Comparison of ENCODE assay signal across 9 cellular contexts in genomic region chr9:125513634-125514413, GRCh38.
DNase-seq lines count a peak whose midpoint lies in the region; ATAC-seq, FAIRE-seq and TF ChIP-seq lines count a peak whose summit lies in the region.
"Had no signal": no experiment of that assay in that cellular context is flagged by ENCODE, and none has a peak within 500 bp of the region (broad histone marks: within the 10 kb centered on the region; RNA-seq: fewer than 3 reads in every experiment).

No MANE protein-coding gene starts in this region.

- TF ChIP-seq EP300 in GM12878 (IDR thresholded peaks at IDR 0.05; ENCODE audit: borderline replicate concordance in 1 of 2, control insufficient read depth in 1 of 2, low read depth in 2 of 2, low read length in 2 of 2), result no peak

- H3K27ac ChIP-seq in KMS-11, result peak overlapping the region; percentile 87
- H3K27ac ChIP-seq in GM12878 (ENCODE audit: control insufficient read depth, insufficient read depth), result peak overlapping the region; percentile 67
- H3K27ac ChIP-seq in right lobe of liver, result peak overlapping the region; percentile 58 to 75 (median 67)
- H3K27ac ChIP-seq in spleen, result peak overlapping the region in 3 of 8 donors; percentile 2 to 49 (median 12)
- H3K27ac ChIP-seq: SK-N-MC had no signal

- SMC1A ChIA-PET in GM12878 (lab: Charles Lee; ENCODE audit: uncharacterized antibody, unreplicated experiment), result interaction anchor here (0.6 to 5.4 kb wide), 21 partner anchors 13 to 299 kb away, joined by 3 to 88 read pairs (median 4); no protein-coding TSS in a partner anchor

- RAD21 ChIA-PET in GM12878 (lab: Charles Lee; ENCODE audit: unreplicated experiment), result interaction anchor here (0.8 to 2.4 kb wide), 11 partner anchors 8 to 192 kb away, joined by 3 to 23 read pairs (median 3); no protein-coding TSS in a partner anchor

- H3K4me1 ChIP-seq in KMS-11 (ENCODE audit: low read depth, poor library complexity, severe bottlenecking) (peaks cover 25% of the 10 kb centered on the region), GM12878 (ENCODE audit: control insufficient read depth, insufficient read depth, low read length) (peaks cover 15% of the 10 kb centered on the region), right lobe of liver (peaks cover 0 to 20% (median 2%) of the 10 kb centered on the region in 4 donors), spleen (peaks cover 0 to 23% (median 6%) of the 10 kb centered on the region in 6 donors)

- H4K20me1 ChIP-seq in KMS-11 (ENCODE audit: insufficient read depth), result no peaks in the 10 kb centered on the region
- no peaks in the 10 kb centered on the region for H4K20me1 ChIP-seq in GM12878 (ENCODE audit: control insufficient read depth, insufficient read depth)

- H3K4me2 ChIP-seq in KMS-11 (peak overlapping the region; percentile 95), GM12878 (ENCODE audit: control insufficient read depth, insufficient read depth) (peak overlapping the region; percentile 91)

- peak overlapping the region; percentile 70 for H3K9ac ChIP-seq in KMS-11
- H3K9ac ChIP-seq in GM12878 (ENCODE audit: control insufficient read depth, insufficient read depth, low read length), result 0 out of 2 replicates have a peak overlapping the region, but pooled peaks have one; percentile 20

- no peak for TF ChIP-seq RAD21 in GM12878 (IDR thresholded peaks at IDR 0.05; ENCODE audit: insufficient read depth, low read depth, low read length)

- no peak for TF ChIP-seq POLR2A in GM12892 (IDR thresholded peaks at IDR 0.05; ENCODE audit: low read depth, low read length)
- TF ChIP-seq POLR2A in GM12878 (IDR thresholded peaks at IDR 0.05; ENCODE audit: low read depth, low read length), result no peak
- no peak for TF ChIP-seq POLR2A in right lobe of liver (IDR thresholded peaks at IDR 0.05)
- TF ChIP-seq POLR2A in spleen (IDR thresholded peaks at IDR 0.05), result no peak

- H3K4me3 Mint-ChIP-seq in endothelial cell (ENCODE audit: unreplicated experiment), result no peak overlapping the region

- H3K9me3 ChIP-seq in GM12878 (replicated peaks; ENCODE audit: control insufficient read depth, insufficient read depth, low read length) (no peaks in the 10 kb centered on the region), right lobe of liver (no peaks in the 10 kb centered on the region), spleen (no peaks in the 10 kb centered on the region)

- H3K36me3 ChIP-seq in KMS-11 (ENCODE audit: insufficient read depth) (no peaks in the 10 kb centered on the region), GM12878 (ENCODE audit: control insufficient read depth in 2 of 2, insufficient read depth in 2 of 2, low read length in 1 of 2) (peaks cover 3 to 4% of the 10 kb centered on the region in 2 experiments), right lobe of liver (no peaks in the 10 kb centered on the region), spleen (peaks cover 0 to 7% (median 0%) of the 10 kb centered on the region in 6 donors)

- peaks cover 2% of the 10 kb centered on the region for H3K27me3 Mint-ChIP-seq in endothelial cell (ENCODE audit: unreplicated experiment)

- peak; percentile 78 for FAIRE-seq in GM12892 (lab: Jason Lieb, UNC)
- peak; percentile 86 for FAIRE-seq in GM12878 (lab: Jason Lieb, UNC)

- intact Hi-C loops in GM12878 (cut with micrococcal nuclease; ENCODE audit: unreplicated experiment), result no loop called here
- intact Hi-C loops in right lobe of liver (cut with DNase I), result no loop called here
- intact Hi-C loops in spleen (cut with DNase I; ENCODE audit: low total_unique reads), result no loop called here

- CTCF ChIA-PET in GM12878 (lab: Yijun Ruan, JAX), result interaction anchor here (0.6 to 3.1 kb wide), 17 partner anchors 8 to 445 kb away, joined by 3 to 20 read pairs (median 3); no protein-coding TSS in a partner anchor

- no peaks in the 10 kb centered on the region for H3K79me2 ChIP-seq in KMS-11 (ENCODE audit: insufficient read depth, low read depth)
- peaks cover 7% of the 10 kb centered on the region for H3K79me2 ChIP-seq in GM12878 (ENCODE audit: control insufficient read depth, insufficient read depth, low read length)

- H3K4me1 Mint-ChIP-seq in endothelial cell (ENCODE audit: unreplicated experiment), result no peaks in the 10 kb centered on the region

- ATAC-seq in GM21619 (IDR thresholded peaks at IDR 0.05; ENCODE audit: unreplicated experiment) (peak; percentile 95), GM12878 (peak; percentile 99), right lobe of liver (peak; percentile 92 to 98 (median 94))

- DNase-seq in GM12892 (ENCODE audit: insufficient read length) (peak; percentile 41), GM12878 (ENCODE audit: low read depth, low spot score) (peak; percentile 59), right lobe of liver (peak; percentile 58 to 72 (median 58)), endothelial cell (ENCODE audit: low spot score) (no peak), NCI-H2029 (lab: John Stamatoyannopoulos, UW) (no peak), spleen (no peak)

- BruUV-seq in GM12878 (replicated peaks; lab: Mats Ljungman, UMichigan), result no TSS peak

- no peak for TF ChIP-seq CTCF in KMS-11 (conservative IDR thresholded peaks at IDR 0.05; ENCODE audit: low read depth, low read length)
- no peak for TF ChIP-seq CTCF in GM12878 (IDR thresholded peaks at IDR 0.05 in 2 of 3, conservative IDR thresholded peaks at IDR 0.05 in 1 of 3; ENCODE audit: control insufficient read depth in 2 of 3, extremely low read depth in 1 of 3, insufficient read depth in 1 of 3, low read depth in 3 of 3, low read length in 3 of 3)
- no peak for TF ChIP-seq CTCF in right lobe of liver (IDR thresholded peaks at IDR 0.05)
- TF ChIP-seq CTCF in endothelial cell (IDR thresholded peaks at IDR 0.05; ENCODE audit: unreplicated experiment), result no peak
- no peak for TF ChIP-seq CTCF in spleen (IDR thresholded peaks at IDR 0.05 in 8 of 11, conservative IDR thresholded peaks at IDR 0.05 in 3 of 11)

- no peaks in the 10 kb centered on the region for H3K27me3 ChIP-seq in KMS-11 (ENCODE audit: insufficient read depth, low read depth)
- no peaks in the 10 kb centered on the region for H3K27me3 ChIP-seq in GM12878 (replicated peaks in 1 of 2; ENCODE audit: control insufficient read depth in 2 of 2, insufficient read depth in 2 of 2, low read length in 1 of 2)
- H3K27me3 ChIP-seq in right lobe of liver, result no peaks in the 10 kb centered on the region
- no peaks in the 10 kb centered on the region for H3K27me3 ChIP-seq in spleen (replicated peaks in 1 of 7)

- 16% methylated on average over 14 of the region's 14 CpGs for WGBS in GM12878 (ENCODE audit: insufficient coverage, insufficient replicate concordance, low lambda C conversion rate, missing lambda C conversion rate)
- WGBS in right lobe of liver (ENCODE audit: insufficient coverage, low coverage, low lambda C conversion rate, missing lambda C conversion rate), result 52% methylated on average over 8 of the region's 14 CpGs
- 68 to 82% (median 72%) methylated on average over 14 of the region's 14 CpGs for WGBS in spleen, 5 donors

- POLR2A ChIA-PET in GM12878 (lab: Charles Lee), result interaction anchor here (0.6 to 2.4 kb wide), 5 partner anchors 10 to 318 kb away, joined by 3 to 13 read pairs (median 4); no protein-coding TSS in a partner anchor

- H3K9me3 Mint-ChIP-seq in endothelial cell (ENCODE audit: unreplicated experiment), result no peaks in the 10 kb centered on the region

- H3K4me3 ChIP-seq in KMS-11 (IDR thresholded peaks at IDR 0.05; ENCODE audit: insufficient read depth, low read depth, low read length), result no peak overlapping the region
- peak overlapping the region; percentile 19 for H3K4me3 ChIP-seq in GM12878
- H3K4me3 ChIP-seq in right lobe of liver, result peak overlapping the region; percentile 22 to 25 (median 23)
- no peak overlapping the region for H3K4me3 ChIP-seq in spleen
- H3K4me3 ChIP-seq: SK-N-MC had no signal

- peak overlapping the region; percentile 62 for H2AFZ ChIP-seq in KMS-11 (ENCODE audit: low read depth)
- peak overlapping the region; percentile 62; the same call in 1 of the 2 replicates for H2AFZ ChIP-seq in GM12878 (ENCODE audit: control insufficient read depth, low read depth, low read length)

- no peak overlapping the region for H3K27ac Mint-ChIP-seq in endothelial cell (ENCODE audit: unreplicated experiment)

- in situ Hi-C loops in GM12878 (cut with MboI), result no loop called here

- H3K36me3 Mint-ChIP-seq in endothelial cell (ENCODE audit: low read depth, unreplicated experiment), result no peaks in the 10 kb centered on the region

TF ChIP-seq in GM12878, 131 proteins besides CTCF, POLR2A, EP300 and RAD21 (continues in another document):
- TF ChIP-seq USF2 (IDR thresholded peaks at IDR 0.05; ENCODE audit: borderline replicate concordance, low read depth, low read length), result peak; percentile 50
- no peak for TF ChIP-seq ELK1 (IDR thresholded peaks at IDR 0.05; ENCODE audit: low read depth, low read length)
- TF ChIP-seq MXI1 (IDR thresholded peaks at IDR 0.05; ENCODE audit: low read depth, low read length), result peak; percentile 49; the same call in 1 of the 2 replicates
- TF ChIP-seq IKZF1 (conservative IDR thresholded peaks at IDR 0.05), result peak; percentile 72
- 0 out of 2 replicates have a peak, but pooled peaks have one; percentile 52 for TF ChIP-seq IRF4 (IDR thresholded peaks at IDR 0.05; ENCODE audit: low read depth, low read length)
- peak in 1 of 2 experiments; percentile 63; a peak in 2 of 4 replicates for TF ChIP-seq BHLHE40 (IDR thresholded peaks at IDR 0.05; ENCODE audit: borderline replicate concordance in 1 of 2, low read depth in 2 of 2, low read length in 1 of 2)
- no peak for TF ChIP-seq SIX5 (IDR thresholded peaks at IDR 0.05; ENCODE audit: low read depth, low read length, severe bottlenecking)
- peak; percentile 85 for TF ChIP-seq EED (IDR thresholded peaks at IDR 0.05; ENCODE audit: low read depth)
- no peak for TF ChIP-seq ZNF274 (IDR thresholded peaks at IDR 0.05; ENCODE audit: insufficient read depth, insufficient read length)
- TF ChIP-seq NFIC (IDR thresholded peaks at IDR 0.05; ENCODE audit: low read depth, low read length), result peak; percentile 28; the same call in 1 of the 2 replicates
- TF ChIP-seq WRNIP1 (IDR thresholded peaks at IDR 0.05; ENCODE audit: borderline replicate concordance, low read depth, low read length), result no peak

Comparison
In these comparisons a context has a peak if more than half of its experiments do, and no peak if none do; other contexts are left out.
1. DNase-seq: peak in GM12892 (single experiment), GM12878 (single experiment) and right lobe of liver (3 of 3); none in endothelial cell (single experiment), NCI-H2029 (single experiment) and spleen (single experiment).
2. H3K4me3 ChIP-seq: peak in GM12878 (single experiment) and right lobe of liver (3 of 3); none in KMS-11 (single experiment) and spleen (0 of 8).
3. Peak in every context shown above with its lines, with median percentiles within 50 percentile points of each other: ATAC-seq.